8 cellular contexts compared by ENCODE assay signal in the genomic region with DNA sequence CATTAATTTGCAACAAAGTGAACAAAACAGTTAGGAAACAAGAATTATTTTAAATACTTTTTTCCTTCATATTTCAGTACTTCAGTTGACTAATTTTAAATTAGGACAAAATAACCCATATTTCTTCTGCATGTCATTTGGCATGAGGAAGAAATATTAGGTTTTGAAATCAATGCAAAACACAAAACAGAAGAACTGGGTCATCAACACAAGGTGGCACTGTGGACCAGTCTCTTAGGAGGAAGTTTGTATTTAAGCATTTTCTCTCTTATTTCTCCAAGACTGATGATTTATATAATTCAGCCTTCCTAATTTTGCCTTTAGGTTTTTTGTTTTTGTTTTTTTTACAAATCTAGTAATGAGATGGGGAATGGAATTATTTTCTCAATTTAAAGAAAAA.
A peak's percentile ranks its signal among the peaks of the same experiment; 100 is the strongest.
DNase-seq lines count a peak whose midpoint lies in the region; ATAC-seq, FAIRE-seq and TF ChIP-seq lines count a peak whose summit lies in the region.

No MANE protein-coding gene starts in this region.

- H3K36me3 ChIP-seq in iPS DF 6.9 (ENCODE audit: control insufficient read depth, insufficient read depth, low read length): no peaks in the 10 kb centered on the region

- no peak for ATAC-seq in GM18873 (IDR thresholded peaks at IDR 0.05; ENCODE audit: low FRiP score, unreplicated experiment)
- ATAC-seq in sciatic nerve: no peak

- FAIRE-seq in TTC549 (lab: Jason Lieb, UNC): peak; percentile 96

- TF ChIP-seq CTCF in GM12864 (IDR thresholded peaks at IDR 0.05; ENCODE audit: low read depth, low read length, missing control alignments): peak; percentile 42

- H3K27me3 ChIP-seq in iPS DF 6.9 (ENCODE audit: control insufficient read depth, insufficient read depth, low read length): no peaks in the 10 kb centered on the region

- intact Hi-C loops in sciatic nerve (cut with DNase I): no loop called here

- H3K27ac ChIP-seq in iPS DF 6.9 (ENCODE audit: low read length): no peak overlapping the region

- H3K4me3 ChIP-seq in GM12864 (ENCODE audit: low read depth, low read length) (no peak overlapping the region), iPS DF 6.9 (ENCODE audit: low read length) (no peak overlapping the region)
- H3K4me3 ChIP-seq in Jurkat, Clone E6-1 (ENCODE audit: low read length): no peak overlapping the region

- no peaks in the 10 kb centered on the region for H3K9me3 ChIP-seq in iPS DF 6.9 (ENCODE audit: control insufficient read depth, insufficient read depth, low read length)

- DNase-seq in A172 (ENCODE audit: low spot score) (peak; percentile 54), GM12864 (ENCODE audit: low read depth) (no peak), iPS DF 6.9 (ENCODE audit: low read depth, low spot score) (peak; percentile 11), sciatic nerve (ENCODE audit: low spot score) (no peak)
- DNase-seq in Jurkat, Clone E6-1 (ENCODE audit: low read depth, low spot score): peak; percentile 10
- DNase-seq in activated effector memory CD4-positive, alpha-beta T cell treated with anti-CD3 and anti-CD28 coated beads, Interleukin-2, amount 50 U/mL, for 16 hours: no peak

- H3K4me1 ChIP-seq in iPS DF 6.9 (ENCODE audit: control insufficient read depth, insufficient read depth, low read length): no peaks in the 10 kb centered on the region

Comparison
In these comparisons a context has a peak if more than half of its experiments do, and no peak if none do; other contexts are left out.
1. DNase-seq: peak in A172 (single experiment), Jurkat, Clone E6-1 (single experiment) and iPS DF 6.9 (single experiment); none in GM12864 (single experiment), activated effector memory CD4-positive, alpha-beta T cell treated with anti-CD3 and anti-CD28 coated beads, Interleukin-2, amount 50 U/mL, for 16 hours (single experiment) and sciatic nerve (single experiment).